In the genomic region with DNA sequence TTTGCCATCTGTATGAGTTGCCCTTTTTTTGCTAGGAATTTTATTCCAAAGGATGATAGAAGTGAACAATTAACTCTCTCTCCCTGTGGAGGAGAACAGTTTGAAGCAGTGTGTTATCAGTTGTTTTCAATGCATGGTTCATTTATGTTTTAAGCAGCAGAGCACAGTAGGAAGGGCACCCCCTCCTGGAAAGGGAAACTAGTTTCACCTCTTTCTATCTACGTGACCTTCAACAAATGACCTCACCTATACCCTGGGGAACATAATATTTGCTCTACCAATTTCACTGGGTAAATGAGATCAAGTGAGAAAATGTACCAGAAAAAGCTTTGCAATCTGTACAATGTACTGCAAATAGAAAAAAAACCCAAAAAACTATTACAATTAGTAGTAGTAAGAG, we compare ENCODE assay signal across 14 cellular contexts. TPM values are rescaled to one million over a fixed set of nuclear protein-coding genes. Genes with fewer than 3 reads are reported as not detected.
A peak's percentile ranks its signal among the peaks of the same experiment; 100 is the strongest.
DNase-seq lines count a peak whose midpoint lies in the region; ATAC-seq and TF ChIP-seq lines count a peak whose summit lies in the region.
"Had no signal": no experiment of that assay in that cellular context is flagged by ENCODE, and none has a peak within 500 bp of the region (broad histone marks: within the 10 kb centered on the region; RNA-seq: fewer than 3 reads in every experiment).

No MANE protein-coding gene starts in this region.

- no TSS peak for BruUV-seq in HCT116 (replicated peaks; lab: Mats Ljungman, UMichigan)

- H3K4me3 ChIP-seq in BE2C (ENCODE audit: low read depth, low read length) (no peak overlapping the region), HCT116 (replicated peaks in 1 of 2; ENCODE audit: low read depth in 1 of 2, low read length in 2 of 2) (no peak overlapping the region), SJSA1 (no peak overlapping the region)

- H3K9me3 ChIP-seq in BE2C (no peaks in the 10 kb centered on the region), HCT116 (ENCODE audit: control insufficient read depth in 1 of 2, insufficient read depth in 1 of 2, low read depth in 1 of 2, low read length in 2 of 2) (no peaks in the 10 kb centered on the region), SJSA1 (replicated peaks) (no peaks in the 10 kb centered on the region)

- TF ChIP-seq CTCF in BE2C (IDR thresholded peaks at IDR 0.05; ENCODE audit: low read depth, low read length) (peak; percentile 41), HCT116 (IDR thresholded peaks at IDR 0.05 in 2 of 3, conservative IDR thresholded peaks at IDR 0.05 in 1 of 3; ENCODE audit: borderline replicate concordance in 1 of 3, insufficient read depth in 1 of 3, low read depth in 2 of 3, low read length in 2 of 3) (peak in 2 of 3 experiments; percentile 35 to 38; a peak in 2 of 6 replicates)

- H3K4me1 ChIP-seq in BE2C (peaks cover 13% of the 10 kb centered on the region), HCT116 (ENCODE audit: control insufficient read depth in 1 of 2, insufficient read depth in 2 of 2, low read length in 2 of 2) (peaks cover 5 to 9% of the 10 kb centered on the region in 2 experiments), SJSA1 (replicated peaks) (peaks cover 21% of the 10 kb centered on the region)
- H3K4me1 ChIP-seq: foreskin keratinocyte had no signal

- H3K36me3 ChIP-seq in BE2C (no peaks in the 10 kb centered on the region), HCT116 (ENCODE audit: control insufficient read depth in 1 of 2, insufficient read depth in 2 of 2, low read length in 2 of 2) (no peaks in the 10 kb centered on the region), SJSA1 (no peaks in the 10 kb centered on the region)

- intact Hi-C loops in HCT116 (cut with micrococcal nuclease): no loop called here

- no peaks in the 10 kb centered on the region for H3K79me2 ChIP-seq in HCT116 (ENCODE audit: insufficient read depth, low read length)

- no peaks in the 10 kb centered on the region for H3K27me3 ChIP-seq in BE2C
- no peaks in the 10 kb centered on the region for H3K27me3 ChIP-seq in HCT116 (ENCODE audit: insufficient read depth, low read length)
- H3K27me3 ChIP-seq in SJSA1 (replicated peaks): no peaks in the 10 kb centered on the region

- CTCF ChIA-PET in HCT116 (lab: Charles Lee): interaction anchor here (1.0 kb wide), 1 partner anchor 275 kb away, joined by 3 read pairs; no protein-coding TSS in a partner anchor

- H3K27ac ChIP-seq in HCT116 (ENCODE audit: low read depth, low read length): no peak overlapping the region
- peak overlapping the region; percentile 1; the same call in 1 of the 2 replicates for H3K27ac ChIP-seq in SJSA1
- H3K27ac ChIP-seq: foreskin keratinocyte had no signal

- no peaks in the 10 kb centered on the region for H4K20me1 ChIP-seq in HCT116 (ENCODE audit: insufficient read depth)

- TF ChIP-seq RAD21 in HCT116 (IDR thresholded peaks at IDR 0.05; ENCODE audit: low read depth): no peak

- TF ChIP-seq POLR2A in HCT116 (IDR thresholded peaks at IDR 0.05; ENCODE audit: borderline replicate concordance, extremely low read depth, insufficient read depth, insufficient read length): no peak

- no peak for ATAC-seq in HCT116
- ATAC-seq: foreskin keratinocyte had no signal

- no peaks in the 10 kb centered on the region for H3K9me2 ChIP-seq in HCT116 (ENCODE audit: insufficient read depth)

- no peak overlapping the region for H3K9ac ChIP-seq in HCT116 (ENCODE audit: low read length)

- POLR2A ChIA-PET in HCT116 (lab: Charles Lee): no interaction called here

- RAD21 ChIA-PET in HCT116 (lab: Charles Lee; ENCODE audit: low non-redundant PET in 1 of 2, low total read pairs in 2 of 2, uncharacterized antibody in 2 of 2, unreplicated experiment in 2 of 2): no interaction called here

- H3K4me2 ChIP-seq in HCT116 (ENCODE audit: low read length): no peak overlapping the region

- H2AFZ ChIP-seq in HCT116 (ENCODE audit: low read depth, low read length, poor library complexity, severe bottlenecking): no peak overlapping the region

- DNase-seq in BE2C (no peak), HCT116 (ENCODE audit: low read depth, low spot score) (no peak), SJSA1 (ENCODE audit: low read depth in 1 of 2, low spot score in 2 of 2) (no peak), iris pigment epithelial cell (ENCODE audit: low read depth) (peak; percentile 12), NCI-H146 (lab: John Stamatoyannopoulos, UW) (no peak), SKM-1 (lab: John Stamatoyannopoulos, UW; ENCODE audit: unreplicated experiment) (no peak), germinal center (ENCODE audit: low spot score) (no peak)
- DNase-seq in stimulated activated CD4-positive, alpha-beta T cell treated with anti-CD3 and anti-CD28 coated beads, Interleukin-4, amount 100 ng/mL, for 1 hour: no peak
- DNase-seq: activated CD4-positive, CD25-positive, alpha-beta regulatory T cell treated with anti-CD3 and anti-CD28 coated beads, Interleukin-2, amount 50 U/mL, for 72 hours; foreskin keratinocyte; NCI-H2081 treated with DMSO at 0.1 percent for 48 hours; OCI-M1; stimulated activated CD4-positive, alpha-beta T cell treated with anti-CD3 and anti-CD28 coated beads, Interleukin-4, amount 100 ng/mL, for 24 hours had no signal

TF ChIP-seq in HCT116, 20 proteins besides CTCF, POLR2A, EP300 and RAD21:
- TF ChIP-seq CEBPB (IDR thresholded peaks at IDR 0.05; ENCODE audit: low read depth) (no peak), SRF (IDR thresholded peaks at IDR 0.05; ENCODE audit: low read depth) (no peak), EZH2phosphoT487 (IDR thresholded peaks at IDR 0.05; ENCODE audit: borderline replicate concordance) (no peak), CBX3 (IDR thresholded peaks at IDR 0.05; ENCODE audit: low read depth) (no peak), TCF7L2 (IDR thresholded peaks at IDR 0.05; ENCODE audit: borderline replicate concordance, extremely low read depth, insufficient read depth, insufficient read length) (no peak), ZFX (IDR thresholded peaks at IDR 0.05) (no peak)
- TF ChIP-seq, protein P1, sequence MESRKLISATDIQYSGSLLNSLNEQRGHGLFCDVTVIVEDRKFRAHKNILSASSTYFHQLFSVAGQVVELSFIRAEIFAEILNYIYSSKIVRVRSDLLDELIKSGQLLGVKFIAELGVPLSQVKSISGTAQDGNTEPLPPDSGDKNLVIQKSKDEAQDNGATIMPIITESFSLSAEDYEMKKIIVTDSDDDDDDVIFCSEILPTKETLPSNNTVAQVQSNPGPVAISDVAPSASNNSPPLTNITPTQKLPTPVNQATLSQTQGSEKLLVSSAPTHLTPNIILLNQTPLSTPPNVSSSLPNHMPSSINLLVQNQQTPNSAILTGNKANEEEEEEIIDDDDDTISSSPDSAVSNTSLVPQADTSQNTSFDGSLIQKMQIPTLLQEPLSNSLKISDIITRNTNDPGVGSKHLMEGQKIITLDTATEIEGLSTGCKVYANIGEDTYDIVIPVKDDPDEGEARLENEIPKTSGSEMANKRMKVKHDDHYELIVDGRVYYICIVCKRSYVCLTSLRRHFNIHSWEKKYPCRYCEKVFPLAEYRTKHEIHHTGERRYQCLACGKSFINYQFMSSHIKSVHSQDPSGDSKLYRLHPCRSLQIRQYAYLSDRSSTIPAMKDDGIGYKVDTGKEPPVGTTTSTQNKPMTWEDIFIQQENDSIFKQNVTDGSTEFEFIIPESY (IDR thresholded peaks at IDR 0.05; ENCODE audit: extremely low read depth, insufficient replicate concordance, low read length): no peak
- TF ChIP-seq, protein P2, sequence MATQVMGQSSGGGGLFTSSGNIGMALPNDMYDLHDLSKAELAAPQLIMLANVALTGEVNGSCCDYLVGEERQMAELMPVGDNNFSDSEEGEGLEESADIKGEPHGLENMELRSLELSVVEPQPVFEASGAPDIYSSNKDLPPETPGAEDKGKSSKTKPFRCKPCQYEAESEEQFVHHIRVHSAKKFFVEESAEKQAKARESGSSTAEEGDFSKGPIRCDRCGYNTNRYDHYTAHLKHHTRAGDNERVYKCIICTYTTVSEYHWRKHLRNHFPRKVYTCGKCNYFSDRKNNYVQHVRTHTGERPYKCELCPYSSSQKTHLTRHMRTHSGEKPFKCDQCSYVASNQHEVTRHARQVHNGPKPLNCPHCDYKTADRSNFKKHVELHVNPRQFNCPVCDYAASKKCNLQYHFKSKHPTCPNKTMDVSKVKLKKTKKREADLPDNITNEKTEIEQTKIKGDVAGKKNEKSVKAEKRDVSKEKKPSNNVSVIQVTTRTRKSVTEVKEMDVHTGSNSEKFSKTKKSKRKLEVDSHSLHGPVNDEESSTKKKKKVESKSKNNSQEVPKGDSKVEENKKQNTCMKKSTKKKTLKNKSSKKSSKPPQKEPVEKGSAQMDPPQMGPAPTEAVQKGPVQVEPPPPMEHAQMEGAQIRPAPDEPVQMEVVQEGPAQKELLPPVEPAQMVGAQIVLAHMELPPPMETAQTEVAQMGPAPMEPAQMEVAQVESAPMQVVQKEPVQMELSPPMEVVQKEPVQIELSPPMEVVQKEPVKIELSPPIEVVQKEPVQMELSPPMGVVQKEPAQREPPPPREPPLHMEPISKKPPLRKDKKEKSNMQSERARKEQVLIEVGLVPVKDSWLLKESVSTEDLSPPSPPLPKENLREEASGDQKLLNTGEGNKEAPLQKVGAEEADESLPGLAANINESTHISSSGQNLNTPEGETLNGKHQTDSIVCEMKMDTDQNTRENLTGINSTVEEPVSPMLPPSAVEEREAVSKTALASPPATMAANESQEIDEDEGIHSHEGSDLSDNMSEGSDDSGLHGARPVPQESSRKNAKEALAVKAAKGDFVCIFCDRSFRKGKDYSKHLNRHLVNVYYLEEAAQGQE (IDR thresholded peaks at IDR 0.05; ENCODE audit: low read depth): no peak
- TF ChIP-seq, protein P3, sequence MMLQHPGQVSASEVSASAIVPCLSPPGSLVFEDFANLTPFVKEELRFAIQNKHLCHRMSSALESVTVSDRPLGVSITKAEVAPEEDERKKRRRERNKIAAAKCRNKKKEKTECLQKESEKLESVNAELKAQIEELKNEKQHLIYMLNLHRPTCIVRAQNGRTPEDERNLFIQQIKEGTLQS (IDR thresholded peaks at IDR 0.05): no peak

RNA-seq across cellular contexts. Expression of a gene that starts 5.4 kb away (rescaled TPM):
- 12.6 TPM for polyA plus RNA-seq in BE2C (2012; ENCODE audit: insufficient read depth, insufficient read length, low read depth)
- 13.8 TPM for total RNA-seq in HCT116 (2021; ENCODE audit: unreplicated experiment)
- polyA plus RNA-seq in HCT116 (2012): 9.1 and 13.1 TPM in 2 replicates
- total RNA-seq in SJSA1 (2014; rRNA removed; shearing (Covaris generic)): 15.4 and 17.8 TPM in 2 replicates

RNA-seq across cellular contexts. Expression of a gene that starts 43.2 kb away (rescaled TPM):
- not detected for polyA plus RNA-seq in BE2C (2012; ENCODE audit: insufficient read depth, insufficient read length, low read depth)
- total RNA-seq in HCT116 (2021; ENCODE audit: unreplicated experiment): 0.05 TPM
- polyA plus RNA-seq in HCT116 (2012): 0.03 and 0.22 TPM in 2 replicates
- 6.1 and 17.0 TPM in 2 replicates for total RNA-seq in SJSA1 (2014; rRNA removed; shearing (Covaris generic))
- total RNA-seq: foreskin keratinocyte had no signal
- polyA plus RNA-seq: CD14-positive monocyte, foreskin keratinocyte had no signal
